10 cellular contexts compared by ENCODE assay signal in the genomic region with DNA sequence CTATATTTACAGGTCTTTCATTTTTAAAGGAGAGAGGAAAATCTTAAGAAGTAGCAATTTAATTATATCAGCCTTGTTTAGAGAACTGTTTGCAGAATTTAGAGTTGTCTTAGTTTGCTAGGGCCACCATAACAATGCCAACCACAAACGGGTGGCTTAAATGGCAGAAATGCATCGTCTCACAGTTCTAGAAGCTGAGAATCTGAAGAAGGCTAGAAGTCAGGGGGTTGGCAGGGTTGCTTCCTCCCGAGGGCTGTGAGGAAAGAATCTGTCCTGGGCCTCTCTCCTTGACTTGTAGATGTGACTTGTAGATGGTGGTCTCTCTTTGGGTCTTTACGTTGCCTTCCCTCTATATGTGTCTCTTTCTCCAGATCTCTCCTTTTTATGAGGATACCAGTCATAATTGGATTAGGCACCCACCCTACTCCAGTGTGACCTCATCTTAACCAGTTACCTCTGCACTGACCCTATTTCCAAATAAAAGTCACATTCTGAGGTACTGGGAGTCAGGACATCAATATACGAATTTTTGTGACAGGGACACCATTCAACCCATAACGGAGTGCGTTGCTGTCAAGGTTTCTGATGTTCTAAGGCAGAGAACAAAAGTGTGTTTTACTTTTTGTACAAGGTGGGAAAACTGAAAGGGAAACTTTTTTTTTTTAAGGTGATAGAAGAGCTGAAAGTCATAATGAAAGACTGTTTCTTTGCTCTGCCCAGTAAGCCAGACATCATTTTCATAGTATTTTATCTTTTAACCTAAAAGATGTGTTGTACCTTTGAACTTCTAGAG.
DNase-seq lines count a peak whose midpoint lies in the region; ATAC-seq lines count a peak whose summit lies in the region.
"Had no signal": no experiment of that assay in that cellular context is flagged by ENCODE, and none has a peak within 500 bp of the region (broad histone marks: within the 10 kb centered on the region; RNA-seq: fewer than 3 reads in every experiment).

No MANE protein-coding gene starts in this region.

- H3K36me3 Mint-ChIP-seq in activated T-cell treated with anti-CD3 and anti-CD28 coated beads, Interleukin-2, amount 50 U/mL, for 24 hours (ENCODE audit: low read depth): peaks cover 60% of the 10 kb centered on the region
- H3K36me3 Mint-ChIP-seq in natural killer cell treated with Interleukin-12 subunit alpha and Interleukin-12 subunit beta and Interleukin-15 and Interleukin-18, amount 100 ng/mL, for 72 hours: peaks cover 14% of the 10 kb centered on the region

- ATAC-seq in GM21825 (IDR thresholded peaks at IDR 0.05; ENCODE audit: unreplicated experiment) (peak; percentile 49), HG03558 (IDR thresholded peaks at IDR 0.05; ENCODE audit: extremely low read depth, unreplicated experiment) (peak; percentile 63)
- ATAC-seq in natural killer cell treated with Interleukin-12 subunit alpha and Interleukin-12 subunit beta and Interleukin-15 and Interleukin-18, amount 100 ng/mL, for 72 hours: peak; percentile 72 to 73

- peak overlapping the region; percentile 89 for H3K27ac Mint-ChIP-seq in activated T-cell treated with anti-CD3 and anti-CD28 coated beads, Interleukin-2, amount 50 U/mL, for 24 hours
- peak overlapping the region; percentile 80 to 94 for H3K27ac Mint-ChIP-seq in natural killer cell treated with Interleukin-12 subunit alpha and Interleukin-12 subunit beta and Interleukin-15 and Interleukin-18, amount 100 ng/mL, for 72 hours

- no peaks in the 10 kb centered on the region for H3K9me3 Mint-ChIP-seq in activated T-cell treated with anti-CD3 and anti-CD28 coated beads, Interleukin-2, amount 50 U/mL, for 24 hours
- peaks cover 6% of the 10 kb centered on the region for H3K9me3 Mint-ChIP-seq in natural killer cell treated with Interleukin-12 subunit alpha and Interleukin-12 subunit beta and Interleukin-15 and Interleukin-18, amount 100 ng/mL, for 72 hours

- H3K4me3 Mint-ChIP-seq in activated T-cell treated with anti-CD3 and anti-CD28 coated beads, Interleukin-2, amount 50 U/mL, for 24 hours: peak overlapping the region; percentile 45
- H3K4me3 Mint-ChIP-seq in natural killer cell treated with Interleukin-12 subunit alpha and Interleukin-12 subunit beta and Interleukin-15 and Interleukin-18, amount 100 ng/mL, for 72 hours: peak overlapping the region; percentile 84

- H3K27me3 Mint-ChIP-seq in activated T-cell treated with anti-CD3 and anti-CD28 coated beads, Interleukin-2, amount 50 U/mL, for 24 hours: no peaks in the 10 kb centered on the region
- H3K27me3 Mint-ChIP-seq in natural killer cell treated with Interleukin-12 subunit alpha and Interleukin-12 subunit beta and Interleukin-15 and Interleukin-18, amount 100 ng/mL, for 72 hours: no peaks in the 10 kb centered on the region

- peaks cover 65% of the 10 kb centered on the region for H3K4me1 Mint-ChIP-seq in activated T-cell treated with anti-CD3 and anti-CD28 coated beads, Interleukin-2, amount 50 U/mL, for 24 hours (ENCODE audit: low read depth)
- peaks cover 58 to 66% of the 10 kb centered on the region in 2 donors for H3K4me1 Mint-ChIP-seq in natural killer cell treated with Interleukin-12 subunit alpha and Interleukin-12 subunit beta and Interleukin-15 and Interleukin-18, amount 100 ng/mL, for 72 hours (ENCODE audit: low read depth in 2 of 2)

- no peak for DNase-seq in activated T-cell treated with anti-CD3 and anti-CD28 coated beads, Interleukin-2, amount 50 U/mL, for 24 hours
- no peak for DNase-seq in activated T-cell treated with anti-CD3 and anti-CD28 coated beads, Interleukin-2, amount 50 U/mL, for 48 hours
- no peak for DNase-seq in natural killer cell treated with Interleukin-12 subunit alpha and Interleukin-12 subunit beta and Interleukin-15 and Interleukin-18, amount 100 ng/mL, for 72 hours (ENCODE audit: low spot score)
- no peak for DNase-seq in NCI-H748 treated with DMSO at 0.1 percent for 48 hours (lab: John Stamatoyannopoulos, UW)
- no peak for DNase-seq in HPDE6-E6E7 (ENCODE audit: extremely low spot score)
- DNase-seq in SHP77 (lab: John Stamatoyannopoulos, UW): no peak
- DNase-seq: KBM-7, NCI-H2227 treated with DMSO at 0.1 percent for 48 hours had no signal
